Comparison of ENCODE assay signal across 15 cellular contexts in genomic region chr6:38320817-38321216, GRCh38.
DNase-seq lines count a peak whose midpoint lies in the region; ATAC-seq and TF ChIP-seq lines count a peak whose summit lies in the region.
"Had no signal": no experiment of that assay in that cellular context is flagged by ENCODE, and none has a peak within 500 bp of the region (broad histone marks: within the 10 kb centered on the region; RNA-seq: fewer than 3 reads in every experiment).

No MANE protein-coding gene starts in this region.

- ATAC-seq in GM18909 (IDR thresholded peaks at IDR 0.05; ENCODE audit: poor library complexity, unreplicated experiment) (peak; percentile 51), GM21723 (IDR thresholded peaks at IDR 0.05; ENCODE audit: unreplicated experiment) (peak; percentile 60), HG03280 (IDR thresholded peaks at IDR 0.05; ENCODE audit: unreplicated experiment) (peak; percentile 59), GM18505 (IDR thresholded peaks at IDR 0.05; ENCODE audit: unreplicated experiment) (no peak), GM21367 (IDR thresholded peaks at IDR 0.05; ENCODE audit: unreplicated experiment) (no peak)
- ATAC-seq: sciatic nerve, WTC11 had no signal

- H3K27ac Mint-ChIP-seq in progenitor cell of endocrine pancreas, result peak overlapping the region; percentile 51
- H3K27ac Mint-ChIP-seq: WTC11 had no signal

- H3K4me1 Mint-ChIP-seq in progenitor cell of endocrine pancreas (ENCODE audit: low read depth), result peaks cover 4% of the 10 kb centered on the region
- H3K4me1 Mint-ChIP-seq: WTC11 had no signal

- H3K36me3 Mint-ChIP-seq in progenitor cell of endocrine pancreas (ENCODE audit: insufficient read depth), result no peaks in the 10 kb centered on the region
- H3K36me3 Mint-ChIP-seq: WTC11 had no signal

- TF ChIP-seq POLR2A in GM18505 (IDR thresholded peaks at IDR 0.05; ENCODE audit: borderline replicate concordance, extremely low read depth, insufficient read depth, insufficient read length), result no peak

- no peak for TF ChIP-seq CTCF in progenitor cell of endocrine pancreas (IDR thresholded peaks at IDR 0.05; ENCODE audit: unreplicated experiment)

- H3K9me3 Mint-ChIP-seq in progenitor cell of endocrine pancreas (ENCODE audit: low read depth), result no peaks in the 10 kb centered on the region
- H3K9me3 Mint-ChIP-seq: WTC11 had no signal

- no peak for DNase-seq in progenitor cell of endocrine pancreas (ENCODE audit: low spot score, unreplicated experiment)
- DNase-seq in NCI-H226, result no peak
- DNase-seq: amygdala, GDM1, kidney glomerular epithelial cell, NCI-H1436, NCI-H748 treated with DMSO at 0.1 percent for 48 hours, SIG-M5 had no signal

- no peak overlapping the region for H3K4me3 Mint-ChIP-seq in progenitor cell of endocrine pancreas (ENCODE audit: low read depth)
- H3K4me3 Mint-ChIP-seq: WTC11 had no signal

- H3K27me3 Mint-ChIP-seq in progenitor cell of endocrine pancreas, result no peaks in the 10 kb centered on the region

Comparison
In these comparisons a context has a peak if more than half of its experiments do, and no peak if none do; other contexts are left out.
1. ATAC-seq: peak in GM18909 (single experiment), GM21723 (single experiment) and HG03280 (single experiment); none in GM18505 (single experiment) and GM21367 (single experiment).